ENCODE assay signal across 1 cellular context in the genomic region with DNA sequence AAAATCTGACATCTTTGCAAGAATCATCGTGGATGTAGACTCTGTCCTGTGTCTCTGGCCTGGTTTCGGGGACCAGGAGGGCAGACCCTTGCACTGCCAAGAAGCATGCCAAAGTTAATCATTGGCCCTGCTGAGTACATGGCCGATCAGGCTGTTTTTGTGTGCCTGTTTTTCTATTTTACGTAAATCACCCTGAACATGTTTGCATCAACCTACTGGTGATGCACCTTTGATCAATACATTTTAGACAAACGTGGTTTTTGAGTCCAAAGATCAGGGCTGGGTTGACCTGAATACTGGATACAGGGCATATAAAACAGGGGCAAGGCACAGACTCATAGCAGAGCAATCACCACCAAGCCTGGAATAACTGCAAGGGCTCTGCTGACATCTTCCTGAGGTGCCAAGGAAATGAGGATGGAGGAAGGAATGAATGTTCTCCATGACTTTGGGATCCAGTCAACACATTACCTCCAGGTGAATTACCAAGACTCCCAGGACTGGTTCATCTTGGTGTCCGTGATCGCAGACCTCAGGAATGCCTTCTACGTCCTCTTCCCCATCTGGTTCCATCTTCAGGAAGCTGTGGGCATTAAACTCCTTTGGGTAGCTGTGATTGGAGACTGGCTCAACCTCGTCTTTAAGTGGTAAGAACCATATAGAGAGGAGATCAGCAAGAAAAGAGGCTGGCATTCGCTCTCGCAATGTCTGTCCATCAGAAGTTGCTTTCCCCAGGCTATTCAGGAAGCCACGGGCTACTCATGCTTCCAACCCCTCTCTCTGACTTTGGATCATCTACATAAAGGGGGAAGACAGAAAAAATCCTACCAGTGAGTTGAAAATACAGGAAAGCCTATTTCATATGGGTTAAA.
A peak's percentile ranks its signal among the peaks of the same experiment; 100 is the strongest.
TF ChIP-seq lines count a peak whose summit lies in the region.

A gene (plus strand): TSS at position 340 of the 872 bp plus-strand sequence. CDS start 78 bp downstream, at position 418.

TF ChIP-seq in HepG2, 621 proteins besides CTCF, POLR2A, EP300 and RAD21 (continued from another document and continues in another):
- TF ChIP-seq, protein P1, sequence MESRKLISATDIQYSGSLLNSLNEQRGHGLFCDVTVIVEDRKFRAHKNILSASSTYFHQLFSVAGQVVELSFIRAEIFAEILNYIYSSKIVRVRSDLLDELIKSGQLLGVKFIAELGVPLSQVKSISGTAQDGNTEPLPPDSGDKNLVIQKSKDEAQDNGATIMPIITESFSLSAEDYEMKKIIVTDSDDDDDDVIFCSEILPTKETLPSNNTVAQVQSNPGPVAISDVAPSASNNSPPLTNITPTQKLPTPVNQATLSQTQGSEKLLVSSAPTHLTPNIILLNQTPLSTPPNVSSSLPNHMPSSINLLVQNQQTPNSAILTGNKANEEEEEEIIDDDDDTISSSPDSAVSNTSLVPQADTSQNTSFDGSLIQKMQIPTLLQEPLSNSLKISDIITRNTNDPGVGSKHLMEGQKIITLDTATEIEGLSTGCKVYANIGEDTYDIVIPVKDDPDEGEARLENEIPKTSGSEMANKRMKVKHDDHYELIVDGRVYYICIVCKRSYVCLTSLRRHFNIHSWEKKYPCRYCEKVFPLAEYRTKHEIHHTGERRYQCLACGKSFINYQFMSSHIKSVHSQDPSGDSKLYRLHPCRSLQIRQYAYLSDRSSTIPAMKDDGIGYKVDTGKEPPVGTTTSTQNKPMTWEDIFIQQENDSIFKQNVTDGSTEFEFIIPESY (CRISPR knock-in tag; IDR thresholded peaks at IDR 0.05): no peak
- TF ChIP-seq, protein P2, sequence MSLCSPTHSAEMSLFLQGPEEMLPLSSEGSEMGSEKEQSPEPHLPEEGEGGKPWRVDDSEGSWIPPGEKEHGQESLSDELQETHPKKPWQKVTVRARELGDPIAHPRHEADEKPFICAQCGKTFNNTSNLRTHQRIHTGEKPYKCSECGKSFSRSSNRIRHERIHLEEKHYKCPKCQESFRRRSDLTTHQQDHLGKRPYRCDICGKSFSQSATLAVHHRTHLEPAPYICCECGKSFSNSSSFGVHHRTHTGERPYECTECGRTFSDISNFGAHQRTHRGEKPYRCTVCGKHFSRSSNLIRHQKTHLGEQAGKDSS (CRISPR knock-in tag; IDR thresholded peaks at IDR 0.05; ENCODE audit: borderline replicate concordance, low read depth): no peak
- TF ChIP-seq ZNF552 (CRISPR knock-in tag; IDR thresholded peaks at IDR 0.05; ENCODE audit: borderline replicate concordance): no peak
- TF ChIP-seq NR2F6 (IDR thresholded peaks at IDR 0.05): peak; percentile 79
- TF ChIP-seq NR2F6 (CRISPR knock-in tag; IDR thresholded peaks at IDR 0.05): peak; percentile 80
- no peak for TF ChIP-seq NFE2L2 (IDR thresholded peaks at IDR 0.05; ENCODE audit: low read length)
- no peak for TF ChIP-seq HNRNPLL (IDR thresholded peaks at IDR 0.05; ENCODE audit: low read depth, low read length, poor library complexity, severe bottlenecking)
- no peak for TF ChIP-seq ZNF619 (CRISPR knock-in tag; IDR thresholded peaks at IDR 0.05)
- TF ChIP-seq ISL2 (CRISPR knock-in tag; IDR thresholded peaks at IDR 0.05): peak; percentile 62; the same call in 1 of the 2 replicates
- TF ChIP-seq, protein P3, sequence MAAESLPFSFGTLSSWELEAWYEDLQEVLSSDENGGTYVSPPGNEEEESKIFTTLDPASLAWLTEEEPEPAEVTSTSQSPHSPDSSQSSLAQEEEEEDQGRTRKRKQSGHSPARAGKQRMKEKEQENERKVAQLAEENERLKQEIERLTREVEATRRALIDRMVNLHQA (CRISPR knock-in tag; IDR thresholded peaks at IDR 0.05): no peak
- TF ChIP-seq ADNP (CRISPR knock-in tag; IDR thresholded peaks at IDR 0.05): no peak
- TF ChIP-seq, protein P4, sequence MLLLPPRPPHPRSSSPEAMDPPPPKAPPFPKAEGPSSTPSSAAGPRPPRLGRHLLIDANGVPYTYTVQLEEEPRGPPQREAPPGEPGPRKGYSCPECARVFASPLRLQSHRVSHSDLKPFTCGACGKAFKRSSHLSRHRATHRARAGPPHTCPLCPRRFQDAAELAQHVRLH (CRISPR knock-in tag; IDR thresholded peaks at IDR 0.05; ENCODE audit: borderline replicate concordance, low read depth): 0 out of 2 replicates have a peak, but pooled peaks have one; percentile 68
- peak; percentile 95 for TF ChIP-seq ESRRA (CRISPR knock-in tag; IDR thresholded peaks at IDR 0.05; ENCODE audit: low read depth)
- TF ChIP-seq, protein P5, sequence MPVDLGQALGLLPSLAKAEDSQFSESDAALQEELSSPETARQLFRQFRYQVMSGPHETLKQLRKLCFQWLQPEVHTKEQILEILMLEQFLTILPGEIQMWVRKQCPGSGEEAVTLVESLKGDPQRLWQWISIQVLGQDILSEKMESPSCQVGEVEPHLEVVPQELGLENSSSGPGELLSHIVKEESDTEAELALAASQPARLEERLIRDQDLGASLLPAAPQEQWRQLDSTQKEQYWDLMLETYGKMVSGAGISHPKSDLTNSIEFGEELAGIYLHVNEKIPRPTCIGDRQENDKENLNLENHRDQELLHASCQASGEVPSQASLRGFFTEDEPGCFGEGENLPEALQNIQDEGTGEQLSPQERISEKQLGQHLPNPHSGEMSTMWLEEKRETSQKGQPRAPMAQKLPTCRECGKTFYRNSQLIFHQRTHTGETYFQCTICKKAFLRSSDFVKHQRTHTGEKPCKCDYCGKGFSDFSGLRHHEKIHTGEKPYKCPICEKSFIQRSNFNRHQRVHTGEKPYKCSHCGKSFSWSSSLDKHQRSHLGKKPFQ (CRISPR knock-in tag; IDR thresholded peaks at IDR 0.05; ENCODE audit: insufficient replicate concordance): peak; percentile 29
- peak; percentile 85 for TF ChIP-seq JUN (CRISPR knock-in tag; IDR thresholded peaks at IDR 0.05)
- no peak for TF ChIP-seq CENPT (CRISPR knock-in tag; IDR thresholded peaks at IDR 0.05; ENCODE audit: low read depth)
- TF ChIP-seq NONO (IDR thresholded peaks at IDR 0.05): no peak
- TF ChIP-seq NONO (CRISPR knock-in tag; conservative IDR thresholded peaks at IDR 0.05): 0 out of 2 replicates have a peak, but pooled peaks have one; percentile 25
- no peak for TF ChIP-seq REXO4 (CRISPR knock-in tag; IDR thresholded peaks at IDR 0.05; ENCODE audit: borderline replicate concordance)
- no peak for TF ChIP-seq MTF2 (CRISPR knock-in tag; IDR thresholded peaks at IDR 0.05; ENCODE audit: borderline replicate concordance)
- TF ChIP-seq JARID2 (CRISPR knock-in tag; IDR thresholded peaks at IDR 0.05; ENCODE audit: insufficient replicate concordance): no peak
- peak; percentile 24; the same call in 1 of the 2 replicates for TF ChIP-seq ZNF292 (CRISPR knock-in tag; IDR thresholded peaks at IDR 0.05; ENCODE audit: borderline replicate concordance, low read depth)
- TF ChIP-seq ZNF816 (CRISPR knock-in tag; IDR thresholded peaks at IDR 0.05; ENCODE audit: borderline replicate concordance): peak; percentile 94
- TF ChIP-seq ZNF605 (CRISPR knock-in tag; IDR thresholded peaks at IDR 0.05): peak; percentile 74
- no peak for TF ChIP-seq FOXM1 (CRISPR knock-in tag; IDR thresholded peaks at IDR 0.05)
- no peak for TF ChIP-seq ZNF101 (CRISPR knock-in tag; IDR thresholded peaks at IDR 0.05; ENCODE audit: borderline replicate concordance, low read depth)
- TF ChIP-seq MXI1 (IDR thresholded peaks at IDR 0.05; ENCODE audit: borderline replicate concordance, low read depth, low read length): peak; percentile 67; the same call in 1 of the 3 replicates
- no peak for TF ChIP-seq ZNF432 (CRISPR knock-in tag; IDR thresholded peaks at IDR 0.05; ENCODE audit: borderline replicate concordance)
- TF ChIP-seq THYN1 (CRISPR knock-in tag; IDR thresholded peaks at IDR 0.05; ENCODE audit: borderline replicate concordance, low read depth): no peak
- TF ChIP-seq, protein P6, sequence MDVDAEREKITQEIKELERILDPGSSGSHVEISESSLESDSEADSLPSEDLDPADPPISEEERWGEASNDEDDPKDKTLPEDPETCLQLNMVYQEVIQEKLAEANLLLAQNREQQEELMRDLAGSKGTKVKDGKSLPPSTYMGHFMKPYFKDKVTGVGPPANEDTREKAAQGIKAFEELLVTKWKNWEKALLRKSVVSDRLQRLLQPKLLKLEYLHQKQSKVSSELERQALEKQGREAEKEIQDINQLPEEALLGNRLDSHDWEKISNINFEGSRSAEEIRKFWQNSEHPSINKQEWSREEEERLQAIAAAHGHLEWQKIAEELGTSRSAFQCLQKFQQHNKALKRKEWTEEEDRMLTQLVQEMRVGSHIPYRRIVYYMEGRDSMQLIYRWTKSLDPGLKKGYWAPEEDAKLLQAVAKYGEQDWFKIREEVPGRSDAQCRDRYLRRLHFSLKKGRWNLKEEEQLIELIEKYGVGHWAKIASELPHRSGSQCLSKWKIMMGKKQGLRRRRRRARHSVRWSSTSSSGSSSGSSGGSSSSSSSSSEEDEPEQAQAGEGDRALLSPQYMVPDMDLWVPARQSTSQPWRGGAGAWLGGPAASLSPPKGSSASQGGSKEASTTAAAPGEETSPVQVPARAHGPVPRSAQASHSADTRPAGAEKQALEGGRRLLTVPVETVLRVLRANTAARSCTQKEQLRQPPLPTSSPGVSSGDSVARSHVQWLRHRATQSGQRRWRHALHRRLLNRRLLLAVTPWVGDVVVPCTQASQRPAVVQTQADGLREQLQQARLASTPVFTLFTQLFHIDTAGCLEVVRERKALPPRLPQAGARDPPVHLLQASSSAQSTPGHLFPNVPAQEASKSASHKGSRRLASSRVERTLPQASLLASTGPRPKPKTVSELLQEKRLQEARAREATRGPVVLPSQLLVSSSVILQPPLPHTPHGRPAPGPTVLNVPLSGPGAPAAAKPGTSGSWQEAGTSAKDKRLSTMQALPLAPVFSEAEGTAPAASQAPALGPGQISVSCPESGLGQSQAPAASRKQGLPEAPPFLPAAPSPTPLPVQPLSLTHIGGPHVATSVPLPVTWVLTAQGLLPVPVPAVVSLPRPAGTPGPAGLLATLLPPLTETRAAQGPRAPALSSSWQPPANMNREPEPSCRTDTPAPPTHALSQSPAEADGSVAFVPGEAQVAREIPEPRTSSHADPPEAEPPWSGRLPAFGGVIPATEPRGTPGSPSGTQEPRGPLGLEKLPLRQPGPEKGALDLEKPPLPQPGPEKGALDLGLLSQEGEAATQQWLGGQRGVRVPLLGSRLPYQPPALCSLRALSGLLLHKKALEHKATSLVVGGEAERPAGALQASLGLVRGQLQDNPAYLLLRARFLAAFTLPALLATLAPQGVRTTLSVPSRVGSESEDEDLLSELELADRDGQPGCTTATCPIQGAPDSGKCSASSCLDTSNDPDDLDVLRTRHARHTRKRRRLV (CRISPR knock-in tag; IDR thresholded peaks at IDR 0.05): no peak
- no peak for TF ChIP-seq CBX1 (IDR thresholded peaks at IDR 0.05; ENCODE audit: low read depth)
- TF ChIP-seq ZNF878 (CRISPR knock-in tag; IDR thresholded peaks at IDR 0.05): no peak
- no peak for TF ChIP-seq FOSL1 (CRISPR knock-in tag; IDR thresholded peaks at IDR 0.05; ENCODE audit: borderline replicate concordance)
- no peak for TF ChIP-seq ETV6 (CRISPR knock-in tag; conservative IDR thresholded peaks at IDR 0.05)
- TF ChIP-seq FOXO1 (CRISPR knock-in tag; IDR thresholded peaks at IDR 0.05): peak; percentile 92; the same call in 1 of the 2 replicates
- TF ChIP-seq, protein P7, sequence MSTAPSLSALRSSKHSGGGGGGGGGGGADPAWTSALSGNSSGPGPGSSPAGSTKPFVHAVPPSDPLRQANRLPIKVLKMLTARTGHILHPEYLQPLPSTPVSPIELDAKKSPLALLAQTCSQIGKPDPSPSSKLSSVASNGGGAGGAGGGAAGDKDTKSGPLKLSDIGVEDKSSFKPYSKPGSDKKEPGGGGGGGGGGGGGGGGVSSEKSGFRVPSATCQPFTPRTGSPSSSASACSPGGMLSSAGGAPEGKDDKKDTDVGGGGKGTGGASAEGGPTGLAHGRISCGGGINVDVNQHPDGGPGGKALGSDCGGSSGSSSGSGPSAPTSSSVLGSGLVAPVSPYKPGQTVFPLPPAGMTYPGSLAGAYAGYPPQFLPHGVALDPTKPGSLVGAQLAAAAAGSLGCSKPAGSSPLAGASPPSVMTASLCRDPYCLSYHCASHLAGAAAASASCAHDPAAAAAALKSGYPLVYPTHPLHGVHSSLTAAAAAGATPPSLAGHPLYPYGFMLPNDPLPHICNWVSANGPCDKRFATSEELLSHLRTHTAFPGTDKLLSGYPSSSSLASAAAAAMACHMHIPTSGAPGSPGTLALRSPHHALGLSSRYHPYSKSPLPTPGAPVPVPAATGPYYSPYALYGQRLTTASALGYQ (CRISPR knock-in tag; IDR thresholded peaks at IDR 0.05): no peak
- TF ChIP-seq RBM22 (optimal IDR thresholded peaks at IDR 0.05; ENCODE audit: low read length): no peak
- TF ChIP-seq U2AF2 (IDR thresholded peaks at IDR 0.05; ENCODE audit: low read depth, low read length): no peak
- peak; percentile 90 for TF ChIP-seq RCOR2 (CRISPR knock-in tag; IDR thresholded peaks at IDR 0.05)
- TF ChIP-seq, protein P8, sequence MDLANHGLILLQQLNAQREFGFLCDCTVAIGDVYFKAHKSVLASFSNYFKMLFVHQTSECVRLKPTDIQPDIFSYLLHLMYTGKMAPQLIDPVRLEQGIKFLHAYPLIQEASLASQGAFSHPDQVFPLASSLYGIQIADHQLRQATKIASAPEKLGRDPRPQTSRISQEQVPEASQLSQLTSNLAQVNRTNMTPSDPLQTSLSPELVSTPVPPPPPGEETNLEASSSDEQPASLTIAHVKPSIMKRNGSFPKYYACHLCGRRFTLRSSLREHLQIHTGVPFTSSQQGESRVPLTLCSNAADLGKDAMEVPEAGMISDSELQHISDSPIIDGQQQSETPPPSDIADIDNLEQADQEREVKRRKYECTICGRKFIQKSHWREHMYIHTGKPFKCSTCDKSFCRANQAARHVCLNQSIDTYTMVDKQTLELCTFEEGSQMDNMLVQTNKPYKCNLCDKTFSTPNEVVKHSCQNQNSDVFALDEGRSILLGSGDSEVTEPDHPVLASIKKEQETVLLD (CRISPR knock-in tag; IDR thresholded peaks at IDR 0.05; ENCODE audit: low read depth): no peak
- TF ChIP-seq, protein P9, sequence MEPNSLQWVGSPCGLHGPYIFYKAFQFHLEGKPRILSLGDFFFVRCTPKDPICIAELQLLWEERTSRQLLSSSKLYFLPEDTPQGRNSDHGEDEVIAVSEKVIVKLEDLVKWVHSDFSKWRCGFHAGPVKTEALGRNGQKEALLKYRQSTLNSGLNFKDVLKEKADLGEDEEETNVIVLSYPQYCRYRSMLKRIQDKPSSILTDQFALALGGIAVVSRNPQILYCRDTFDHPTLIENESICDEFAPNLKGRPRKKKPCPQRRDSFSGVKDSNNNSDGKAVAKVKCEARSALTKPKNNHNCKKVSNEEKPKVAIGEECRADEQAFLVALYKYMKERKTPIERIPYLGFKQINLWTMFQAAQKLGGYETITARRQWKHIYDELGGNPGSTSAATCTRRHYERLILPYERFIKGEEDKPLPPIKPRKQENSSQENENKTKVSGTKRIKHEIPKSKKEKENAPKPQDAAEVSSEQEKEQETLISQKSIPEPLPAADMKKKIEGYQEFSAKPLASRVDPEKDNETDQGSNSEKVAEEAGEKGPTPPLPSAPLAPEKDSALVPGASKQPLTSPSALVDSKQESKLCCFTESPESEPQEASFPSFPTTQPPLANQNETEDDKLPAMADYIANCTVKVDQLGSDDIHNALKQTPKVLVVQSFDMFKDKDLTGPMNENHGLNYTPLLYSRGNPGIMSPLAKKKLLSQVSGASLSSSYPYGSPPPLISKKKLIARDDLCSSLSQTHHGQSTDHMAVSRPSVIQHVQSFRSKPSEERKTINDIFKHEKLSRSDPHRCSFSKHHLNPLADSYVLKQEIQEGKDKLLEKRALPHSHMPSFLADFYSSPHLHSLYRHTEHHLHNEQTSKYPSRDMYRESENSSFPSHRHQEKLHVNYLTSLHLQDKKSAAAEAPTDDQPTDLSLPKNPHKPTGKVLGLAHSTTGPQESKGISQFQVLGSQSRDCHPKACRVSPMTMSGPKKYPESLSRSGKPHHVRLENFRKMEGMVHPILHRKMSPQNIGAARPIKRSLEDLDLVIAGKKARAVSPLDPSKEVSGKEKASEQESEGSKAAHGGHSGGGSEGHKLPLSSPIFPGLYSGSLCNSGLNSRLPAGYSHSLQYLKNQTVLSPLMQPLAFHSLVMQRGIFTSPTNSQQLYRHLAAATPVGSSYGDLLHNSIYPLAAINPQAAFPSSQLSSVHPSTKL (CRISPR knock-in tag; IDR thresholded peaks at IDR 0.05): peak; percentile 93
- TF ChIP-seq CBX2 (IDR thresholded peaks at IDR 0.05; ENCODE audit: low read depth, low read length): no peak
- no peak for TF ChIP-seq CBX2 (CRISPR knock-in tag; IDR thresholded peaks at IDR 0.05; ENCODE audit: low read depth)
